Comparison of ENCODE assay signal across 1 cellular context in genomic region chr1:26580116-26580515, GRCh38.
TF ChIP-seq lines count a peak whose summit lies in the region.

No MANE protein-coding gene starts in this region.

TF ChIP-seq in GM12878, 131 proteins besides CTCF, POLR2A, EP300 and RAD21:
- no peak for TF ChIP-seq ZNF592 (IDR thresholded peaks at IDR 0.05)
- TF ChIP-seq ASH2L (IDR thresholded peaks at IDR 0.05; ENCODE audit: borderline replicate concordance, low read depth) = no peak
- 0 out of 4 replicates have a peak, but pooled peaks of 1 of the 2 experiments have one; percentile 8 for TF ChIP-seq IKZF2 (IDR thresholded peaks at IDR 0.05)
- TF ChIP-seq TCF3 (IDR thresholded peaks at IDR 0.05; ENCODE audit: borderline replicate concordance, insufficient read depth, low read depth, low read length) = no peak
- TF ChIP-seq PAX5 (IDR thresholded peaks at IDR 0.05; ENCODE audit: borderline replicate concordance, low read depth, low read length) = no peak
- no peak for TF ChIP-seq EZH2 (IDR thresholded peaks at IDR 0.05; ENCODE audit: borderline replicate concordance, control insufficient read depth, low read depth, low read length)
- TF ChIP-seq IRF5 (IDR thresholded peaks at IDR 0.05; ENCODE audit: borderline replicate concordance) = no peak
- TF ChIP-seq TAF1 (IDR thresholded peaks at IDR 0.05; ENCODE audit: borderline replicate concordance, low read depth, low read length) = no peak
- TF ChIP-seq MLLT1 (IDR thresholded peaks at IDR 0.05) = no peak
- TF ChIP-seq IKZF1 (conservative IDR thresholded peaks at IDR 0.05) = 0 out of 2 replicates have a peak, but pooled peaks have one; percentile 1
